ENCODE assay signal across 8 cellular contexts in the genomic region with DNA sequence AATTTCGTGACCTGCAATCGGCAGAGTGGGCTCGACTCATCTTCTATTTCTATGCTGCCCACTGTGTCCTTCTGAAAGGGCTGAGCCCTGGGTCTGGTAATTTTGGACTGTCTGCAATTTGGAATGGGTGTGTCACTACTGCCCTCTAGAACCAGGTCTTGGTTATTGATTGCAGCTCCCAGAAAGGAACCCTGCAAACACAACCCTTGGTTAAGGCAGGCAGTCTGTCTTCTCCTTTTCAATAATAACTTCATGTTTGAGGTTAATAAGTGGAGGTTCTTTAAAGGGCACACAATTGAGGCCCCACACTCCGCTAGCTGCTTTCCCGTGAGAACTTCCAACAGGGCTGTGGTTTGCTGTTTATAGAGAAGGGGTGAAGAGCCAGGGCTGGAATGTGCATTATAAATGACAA.
DNase-seq lines count a peak whose midpoint lies in the region; ATAC-seq and TF ChIP-seq lines count a peak whose summit lies in the region.

No MANE protein-coding gene starts in this region.

- peak overlapping the region; percentile 54 to 56 for H3K27ac Mint-ChIP-seq in effector memory CD8-positive, alpha-beta T cell

- H3K36me3 ChIP-seq in tibial nerve = no peaks in the 10 kb centered on the region

- H3K4me3 Mint-ChIP-seq in effector memory CD8-positive, alpha-beta T cell = peak overlapping the region in 1 of 2 donors; percentile 7

- ATAC-seq in GM21526 (IDR thresholded peaks at IDR 0.05; ENCODE audit: low FRiP score, unreplicated experiment) = peak; percentile 30
- ATAC-seq in effector memory CD8-positive, alpha-beta T cell (replicated peaks) = peak; percentile 35

- WGBS in tibial nerve, 2 donors = 74 to 83% methylated on average over 5 of the region's 5 CpGs

- H3K27me3 ChIP-seq in tibial nerve = no peaks in the 10 kb centered on the region

- H3K4me3 ChIP-seq in NB4 (ENCODE audit: low read depth, low read length) (peak overlapping the region; percentile 44), tibial nerve (no peak overlapping the region)

- H3K9me3 ChIP-seq in tibial nerve = no peaks in the 10 kb centered on the region

- peak; percentile 80 for DNase-seq in GF-D8 (lab: John Stamatoyannopoulos, UW)
- DNase-seq in NB4 (ENCODE audit: low read depth) = peak; percentile 89
- DNase-seq in effector memory CD8-positive, alpha-beta T cell = no peak
- DNase-seq in tibial nerve (ENCODE audit: low spot score in 2 of 2) = no peak
- DNase-seq in midbrain (lab: John Stamatoyannopoulos, UW) = no peak
- DNase-seq in NCI-H2081 (lab: John Stamatoyannopoulos, UW) = no peak
- DNase-seq in NCI-H526 treated with DMSO at 0.1 percent for 48 hours (lab: John Stamatoyannopoulos, UW) = no peak

- H3K36me3 Mint-ChIP-seq in effector memory CD8-positive, alpha-beta T cell (ENCODE audit: insufficient read depth) = no peaks in the 10 kb centered on the region

- H3K4me1 ChIP-seq in tibial nerve = peaks cover 0 to 11% (median 0%) of the 10 kb centered on the region in 4 donors

- H3K4me1 Mint-ChIP-seq in effector memory CD8-positive, alpha-beta T cell (ENCODE audit: low read depth in 2 of 2) = peaks cover 4 to 13% of the 10 kb centered on the region in 2 donors

- no peak overlapping the region for H3K27ac ChIP-seq in tibial nerve

- TF ChIP-seq POLR2A in NB4 (IDR thresholded peaks at IDR 0.05; ENCODE audit: extremely low read depth, insufficient read length) = no peak
- no peak for TF ChIP-seq POLR2A in tibial nerve (IDR thresholded peaks at IDR 0.05)

- no peaks in the 10 kb centered on the region for H3K27me3 Mint-ChIP-seq in effector memory CD8-positive, alpha-beta T cell

- TF ChIP-seq CTCF in NB4 (IDR thresholded peaks at IDR 0.05; ENCODE audit: low read depth, low read length) = peak; percentile 48
- peak in 3 of 5 experiments; percentile 8 to 23 (median 13) for TF ChIP-seq CTCF in tibial nerve (IDR thresholded peaks at IDR 0.05)

- H3K9me3 Mint-ChIP-seq in effector memory CD8-positive, alpha-beta T cell = no peaks in the 10 kb centered on the region

- TF ChIP-seq EP300 in tibial nerve (IDR thresholded peaks at IDR 0.05) = no peak

Comparison
In these comparisons a context has a peak if more than half of its experiments do, and no peak if none do; other contexts are left out.
1. DNase-seq: peak in GF-D8 (single experiment) and NB4 (single experiment); none in effector memory CD8-positive, alpha-beta T cell (0 of 3), tibial nerve (0 of 2), midbrain (single experiment), NCI-H2081 (0 of 2) and NCI-H526 treated with DMSO at 0.1 percent for 48 hours (single experiment).